ENCODE assay signal across 20 cellular contexts in the genomic region with DNA sequence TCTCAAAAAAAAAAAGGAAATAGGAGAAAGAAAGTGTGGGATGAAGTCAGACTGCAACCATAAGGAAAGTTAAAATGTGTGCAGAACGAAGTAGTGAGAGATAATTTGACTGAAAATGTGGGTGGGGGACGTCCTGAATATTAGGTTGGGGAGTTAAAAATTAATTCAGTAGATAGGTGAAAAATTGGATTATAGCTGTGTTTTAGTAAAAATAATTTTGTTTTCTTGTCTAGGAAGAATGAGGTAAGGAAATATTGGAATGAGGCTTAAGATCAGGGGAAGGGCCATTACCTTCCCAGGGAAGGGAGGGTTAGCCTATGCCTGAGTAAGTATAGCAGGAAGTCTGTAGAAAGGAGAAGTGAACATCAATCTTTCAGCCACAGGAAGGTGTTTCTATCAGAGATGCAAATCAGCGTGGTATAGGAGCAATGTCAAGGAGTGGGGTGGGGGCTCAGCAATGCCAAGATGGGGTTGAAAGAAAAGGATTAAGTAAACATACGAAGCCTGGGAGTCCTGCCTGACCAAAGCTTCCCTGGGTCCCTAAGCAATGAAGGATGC.
"Had no signal": no experiment of that assay in that cellular context is flagged by ENCODE, and none has a peak within 500 bp of the region (broad histone marks: within the 10 kb centered on the region; RNA-seq: fewer than 3 reads in every experiment).

No MANE protein-coding gene starts in this region.

- H3K9me3 Mint-ChIP-seq: activated T-helper 1 cell treated with anti-CD3 and anti-CD28 coated beads, Interleukin-12 subunit alpha, Interleukin-12 subunit beta, Interleukin-2, Interleukin-4 antibody, amounts not matched to agents 30 ng/mL and 10 ng/mL and 1 ng/mL, durations not matched to agents 14 hours and 24 hours and 36 hours; dendritic cell treated with granulocyte-macrophage colony-stimulating factor and Interleukin-4, amounts not matched to agents 40 ng/mL and 50 ng/mL, for 4 days; effector memory CD8-positive, alpha-beta T cell; nephron had no signal

- H3K4me1 Mint-ChIP-seq: immature natural killer cell had no signal

- H3K4me3 ChIP-seq: right atrium auricular region, tibial nerve, uterus had no signal

- H3K36me3 ChIP-seq: brain microvascular endothelial cell, right atrium auricular region, tibial nerve, uterus had no signal

- H3K27me3 Mint-ChIP-seq: dendritic cell treated with granulocyte-macrophage colony-stimulating factor and Interleukin-4, amounts not matched to agents 40 ng/mL and 50 ng/mL, for 4 days; progenitor cell of endocrine pancreas had no signal

- H3K4me1 ChIP-seq: right atrium auricular region, uterus had no signal

- DNase-seq: activated CD4-positive, alpha-beta T cell treated with anti-CD3 and anti-CD28 coated beads, Interleukin-2, amount 50 U/mL, for 1 hour; activated CD8-positive, alpha-beta memory T cell treated with anti-CD3 and anti-CD28 coated beads for 24 hours; activated naive CD4-positive, alpha-beta T cell treated with Interleukin-2 at 50 U/mL for 16 hours; anterior cingulate cortex; brain microvascular endothelial cell; effector memory CD8-positive, alpha-beta T cell; head of caudate nucleus; immature natural killer cell; occipital lobe; stimulated activated CD4-positive, alpha-beta T cell treated with anti-CD3 and anti-CD28 coated beads, Interleukin-2, amount 100 ng/mL, for 48 hours; stimulated activated naive B cell treated with anti-CD40 and anti-IgM and Interleukin-4, amounts not matched to agents 10 μg/mL and 1 μg/mL and 100 μg/mL, for 72 hours; uterus had no signal

- H3K27ac ChIP-seq: brain microvascular endothelial cell, right atrium auricular region, tibial nerve, uterus had no signal

- H3K27ac Mint-ChIP-seq: activated T-helper 1 cell treated with anti-CD3 and anti-CD28 coated beads, Interleukin-12 subunit alpha, Interleukin-12 subunit beta, Interleukin-2, Interleukin-4 antibody, amounts not matched to agents 30 ng/mL and 10 ng/mL and 1 ng/mL, durations not matched to agents 14 hours and 24 hours and 36 hours; dendritic cell treated with granulocyte-macrophage colony-stimulating factor and Interleukin-4, amounts not matched to agents 40 ng/mL and 50 ng/mL, for 4 days; effector memory CD8-positive, alpha-beta T cell; immature natural killer cell; progenitor cell of endocrine pancreas; stimulated activated naive B cell treated with anti-CD40 and anti-IgM and Interleukin-4, amounts not matched to agents 10 μg/mL and 1 μg/mL and 100 μg/mL, for 72 hours had no signal

- ATAC-seq: effector memory CD8-positive, alpha-beta T cell; stimulated activated naive B cell treated with anti-CD40 and anti-IgM and Interleukin-4, amounts not matched to agents 10 μg/mL and 1 μg/mL and 100 μg/mL, for 72 hours had no signal

- FAIRE-seq: frontal cortex, TTC549 had no signal

- H3K9me3 ChIP-seq: right atrium auricular region, tibial nerve, uterus had no signal

- H3K4me3 Mint-ChIP-seq: activated T-helper 1 cell treated with anti-CD3 and anti-CD28 coated beads, Interleukin-12 subunit alpha, Interleukin-12 subunit beta, Interleukin-2, Interleukin-4 antibody, amounts not matched to agents 30 ng/mL and 10 ng/mL and 1 ng/mL, durations not matched to agents 14 hours and 24 hours and 36 hours; dendritic cell treated with granulocyte-macrophage colony-stimulating factor and Interleukin-4, amounts not matched to agents 40 ng/mL and 50 ng/mL, for 4 days; effector memory CD8-positive, alpha-beta T cell; immature natural killer cell; nephron; stimulated activated naive B cell treated with anti-CD40 and anti-IgM and Interleukin-4, amounts not matched to agents 10 μg/mL and 1 μg/mL and 100 μg/mL, for 72 hours had no signal

- H3K36me3 Mint-ChIP-seq: immature natural killer cell; stimulated activated naive B cell treated with anti-CD40 and anti-IgM and Interleukin-4, amounts not matched to agents 10 μg/mL and 1 μg/mL and 100 μg/mL, for 72 hours had no signal
